In the genomic region with DNA sequence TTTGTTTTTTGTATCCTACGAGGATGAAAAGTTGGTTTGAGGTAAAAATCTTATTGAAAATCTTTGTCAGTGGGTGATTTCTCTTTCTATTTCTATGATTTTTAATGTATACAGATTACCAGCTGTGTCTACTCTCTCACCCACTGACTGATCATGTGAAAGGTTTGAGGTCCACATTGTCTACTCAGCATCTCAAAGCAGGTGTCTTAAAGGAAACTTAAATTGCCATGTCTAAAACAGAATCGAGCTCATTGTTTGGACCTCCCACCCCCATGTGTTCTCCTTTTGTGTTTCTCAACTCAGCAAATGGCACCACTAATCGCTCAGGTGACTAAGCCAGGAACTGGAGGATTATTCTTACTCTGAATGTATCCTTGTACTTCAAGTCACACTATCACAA, we compare ENCODE assay signal across 30 cellular contexts.
"Had no signal": no experiment of that assay in that cellular context is flagged by ENCODE, and none has a peak within 500 bp of the region (broad histone marks: within the 10 kb centered on the region; RNA-seq: fewer than 3 reads in every experiment).

No MANE protein-coding gene starts in this region.

- H3K9me2 ChIP-seq: SK-N-SH had no signal

- H3K27ac ChIP-seq: PC-9, SJSA1 had no signal

- H3K9me3 Mint-ChIP-seq: T-helper 1 cell treated with Interleukin-12 subunit alpha and Interleukin-12 subunit beta and Interleukin-4 antibody, amounts not matched to agents 30 μg/mL and 1 μg/mL, for 36 hours had no signal

- H3K4me3 ChIP-seq: PC-9, SJSA1 had no signal

- H3K9me3 ChIP-seq: SJSA1, SK-N-SH had no signal

- H3K27ac Mint-ChIP-seq: T-helper 1 cell treated with Interleukin-12 subunit alpha and Interleukin-12 subunit beta and Interleukin-4 antibody, amounts not matched to agents 30 μg/mL and 1 μg/mL, for 36 hours had no signal

- DNase-seq: Karpas-422, NCI-H1048, NCI-H1092 treated with DMSO at 0.1 percent for 48 hours, NCI-H1105 treated with DMSO at 0.1 percent for 48 hours, NCI-H1417, NCI-H1436, NCI-H146, NCI-H1694, NCI-H187, NCI-H1930, NCI-H2029 treated with DMSO at 0.1 percent for 48 hours, NCI-H2081 treated with DMSO at 0.1 percent for 48 hours, NCI-H2107, NCI-H2171, NCI-H226, NCI-H446 treated with DMSO at 0.1 percent for 48 hours, NCI-H510A, NCI-H524, NCI-H526, NCI-H69, NCI-H748 treated with DMSO at 0.1 percent for 48 hours, PC-9, Right ventricle myocardium superior, SHP77 treated with DMSO at 0.1 percent for 48 hours, SK-N-SH, SW 1271, T-helper 1 cell had no signal

- H3K4me3 Mint-ChIP-seq: T-helper 1 cell treated with Interleukin-12 subunit alpha and Interleukin-12 subunit beta and Interleukin-4 antibody, amounts not matched to agents 30 μg/mL and 1 μg/mL, for 36 hours had no signal

- ATAC-seq: Panc1 had no signal

- H3K36me3 ChIP-seq: SJSA1 had no signal

- H3K4me2 ChIP-seq: PC-9, SK-N-SH had no signal

- H2AFZ ChIP-seq: PC-9 had no signal

- H3K4me1 ChIP-seq: SJSA1 had no signal

- H3K9ac ChIP-seq: SK-N-SH had no signal
